1 cellular context compared by ENCODE assay signal in the genomic region with DNA sequence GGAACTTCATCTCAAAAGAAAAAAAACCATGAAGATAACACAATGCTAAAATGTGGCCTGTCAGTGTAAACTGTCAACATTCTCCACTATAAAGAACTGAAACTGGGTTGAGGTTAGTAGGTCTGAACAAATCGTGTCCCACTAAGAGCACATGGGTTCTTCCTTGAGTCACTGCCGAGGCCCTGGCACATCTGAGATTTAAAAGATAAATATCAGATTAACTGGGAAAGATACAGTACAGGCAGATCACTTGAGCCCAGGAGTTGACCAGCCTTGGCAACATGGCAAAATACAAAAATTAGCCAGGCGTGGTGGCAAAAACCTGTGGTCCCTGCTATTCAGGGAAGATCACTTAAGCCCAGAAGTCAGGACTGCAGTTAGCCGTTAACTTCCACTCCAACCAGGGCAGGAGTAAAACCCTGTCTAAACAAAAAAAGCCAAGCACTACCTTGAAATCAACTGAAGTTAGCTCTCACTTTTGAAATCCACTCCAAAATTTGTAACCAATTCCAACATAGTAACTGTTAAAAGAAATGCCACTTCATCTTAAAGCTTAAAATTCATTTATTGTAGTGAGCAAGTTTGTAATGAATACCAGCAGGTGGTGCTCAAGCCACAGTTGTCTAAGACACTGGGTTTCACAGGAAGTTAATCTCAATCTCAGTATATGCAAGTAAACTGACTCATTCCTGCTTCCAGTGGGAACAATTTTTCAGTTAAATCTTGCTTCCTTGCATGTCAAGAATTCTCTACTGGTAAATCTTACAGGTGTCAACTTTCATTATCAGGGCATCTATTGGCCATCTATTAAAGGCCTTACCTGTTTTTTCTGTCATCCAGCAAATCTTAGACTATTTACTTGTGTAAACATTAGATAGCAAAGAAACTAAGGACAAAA.
TF ChIP-seq lines count a peak whose summit lies in the region.

No MANE protein-coding gene starts in this region.

TF ChIP-seq in K562, 482 proteins besides CTCF, POLR2A, EP300 and RAD21 (continued from another document and continues in another):
- TF ChIP-seq, protein P1, sequence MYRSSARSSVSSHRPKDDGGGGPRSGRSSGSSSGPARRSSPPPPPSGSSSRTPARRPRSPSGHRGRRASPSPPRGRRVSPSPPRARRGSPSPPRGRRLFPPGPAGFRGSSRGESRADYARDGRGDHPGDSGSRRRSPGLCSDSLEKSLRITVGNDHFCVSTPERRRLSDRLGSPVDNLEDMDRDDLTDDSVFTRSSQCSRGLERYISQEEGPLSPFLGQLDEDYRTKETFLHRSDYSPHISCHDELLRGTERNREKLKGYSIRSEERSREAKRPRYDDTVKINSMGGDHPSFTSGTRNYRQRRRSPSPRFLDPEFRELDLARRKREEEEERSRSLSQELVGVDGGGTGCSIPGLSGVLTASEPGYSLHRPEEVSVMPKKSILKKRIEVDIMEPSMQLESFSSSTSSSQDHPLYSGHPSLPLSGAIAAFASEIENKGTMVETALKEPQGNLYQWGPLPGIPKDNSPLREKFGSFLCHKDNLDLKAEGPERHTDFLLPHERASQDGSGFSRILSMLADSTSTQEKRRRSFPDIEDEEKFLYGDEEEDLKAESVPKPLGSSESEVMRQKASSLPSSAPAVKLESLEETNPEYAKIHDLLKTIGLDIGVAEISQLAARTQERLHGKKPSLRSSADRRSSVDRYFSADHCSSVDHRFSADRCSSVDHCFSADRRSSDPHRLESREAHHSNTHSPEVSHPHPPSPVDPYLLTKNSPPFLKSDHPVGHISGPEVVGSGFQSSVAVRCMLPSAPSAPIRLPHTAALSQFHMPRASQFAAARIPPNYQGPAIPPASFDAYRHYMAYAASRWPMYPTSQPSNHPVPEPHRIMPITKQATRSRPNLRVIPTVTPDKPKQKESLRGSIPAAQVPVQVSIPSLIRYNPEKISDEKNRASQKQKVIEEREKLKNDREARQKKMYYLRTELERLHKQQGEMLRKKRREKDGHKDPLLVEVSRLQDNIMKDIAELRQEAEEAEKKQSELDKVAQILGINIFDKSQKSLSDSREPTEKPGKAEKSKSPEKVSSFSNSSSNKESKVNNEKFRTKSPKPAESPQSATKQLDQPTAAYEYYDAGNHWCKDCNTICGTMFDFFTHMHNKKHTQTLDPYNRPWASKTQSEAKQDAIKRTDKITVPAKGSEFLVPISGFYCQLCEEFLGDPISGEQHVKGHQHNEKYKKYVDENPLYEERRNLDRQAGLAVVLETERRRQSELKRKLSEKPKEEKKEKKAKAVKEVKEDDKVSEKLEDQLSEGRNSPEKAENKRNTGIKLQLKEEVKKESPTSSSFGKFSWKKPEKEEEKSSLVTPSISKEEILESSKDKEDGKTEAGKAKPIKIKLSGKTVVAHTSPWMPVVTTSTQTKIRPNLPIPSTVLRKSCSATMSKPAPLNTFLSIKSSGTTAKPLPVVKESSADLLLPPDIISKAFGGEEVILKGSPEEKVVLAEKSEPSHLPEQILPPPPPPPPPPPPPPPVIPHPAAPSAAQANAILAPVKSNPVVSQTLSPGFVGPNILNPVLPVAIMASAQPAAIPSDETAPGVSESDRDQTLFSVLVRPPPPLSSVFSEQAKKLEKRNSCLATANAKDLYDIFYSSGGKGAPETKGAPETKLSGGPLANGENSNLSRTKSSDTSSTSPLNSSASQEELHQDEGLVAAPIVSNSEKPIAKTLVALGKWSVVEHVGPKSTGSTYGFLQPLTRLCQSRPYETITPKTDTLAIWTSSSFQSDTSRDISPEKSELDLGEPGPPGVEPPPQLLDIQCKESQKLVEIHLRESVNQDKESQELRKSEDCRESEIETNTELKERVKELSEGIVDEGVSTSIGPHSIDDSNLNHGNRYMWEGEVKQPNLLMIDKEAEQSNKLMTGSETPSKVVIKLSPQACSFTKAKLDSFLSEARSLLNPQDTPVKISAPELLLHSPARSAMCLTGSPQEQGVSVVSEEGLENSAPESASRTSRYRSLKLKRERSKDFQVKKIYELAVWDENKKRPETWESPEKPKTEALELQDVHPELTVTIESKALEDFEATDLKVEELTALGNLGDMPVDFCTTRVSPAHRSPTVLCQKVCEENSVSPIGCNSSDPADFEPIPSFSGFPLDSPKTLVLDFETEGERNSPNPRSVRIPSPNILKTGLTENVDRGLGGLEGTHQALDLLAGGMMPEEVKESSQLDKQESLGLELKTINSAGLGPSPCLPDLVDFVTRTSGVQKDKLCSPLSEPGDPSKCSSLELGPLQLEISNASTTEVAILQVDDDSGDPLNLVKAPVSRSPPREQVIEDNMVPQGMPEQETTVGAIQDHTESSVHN (IDR thresholded peaks at IDR 0.05; ENCODE audit: borderline replicate concordance in 1 of 2, low read depth in 1 of 2), result 0 out of 4 replicates have a peak, but pooled peaks of 1 of the 2 experiments have one; percentile 73
- TF ChIP-seq MYNN (IDR thresholded peaks at IDR 0.05), result peak; percentile 52
- no peak for TF ChIP-seq MYNN (CRISPR knock-in tag; IDR thresholded peaks at IDR 0.05)
- TF ChIP-seq ZEB2 (IDR thresholded peaks at IDR 0.05), result peak; percentile 87
- no peak for TF ChIP-seq PHF21A (IDR thresholded peaks at IDR 0.05; ENCODE audit: borderline replicate concordance, low read depth)
- TF ChIP-seq ZNF354B (CRISPR knock-in tag; IDR thresholded peaks at IDR 0.05), result 0 out of 2 replicates have a peak, but pooled peaks have one; percentile 1
- 0 out of 2 replicates have a peak, but pooled peaks have one; percentile 10 for TF ChIP-seq TOE1 (IDR thresholded peaks at IDR 0.05; ENCODE audit: borderline replicate concordance)
- no peak for TF ChIP-seq TOE1 (CRISPR knock-in tag; IDR thresholded peaks at IDR 0.05; ENCODE audit: borderline replicate concordance, low read depth)
- TF ChIP-seq ELF2 (CRISPR knock-in tag; IDR thresholded peaks at IDR 0.05), result peak; percentile 72; the same call in 1 of the 2 replicates
- TF ChIP-seq RBFOX2 (IDR thresholded peaks at IDR 0.05; ENCODE audit: low read depth, low read length), result peak; percentile 69
- no peak for TF ChIP-seq PHF8 (IDR thresholded peaks at IDR 0.05; ENCODE audit: borderline replicate concordance, low read length)
- peak; percentile 61 for TF ChIP-seq POLR2B (IDR thresholded peaks at IDR 0.05; ENCODE audit: low read depth, partially characterized antibody)
- TF ChIP-seq PTRF (tag; IDR thresholded peaks at IDR 0.05), result no peak
- TF ChIP-seq, protein P2, sequence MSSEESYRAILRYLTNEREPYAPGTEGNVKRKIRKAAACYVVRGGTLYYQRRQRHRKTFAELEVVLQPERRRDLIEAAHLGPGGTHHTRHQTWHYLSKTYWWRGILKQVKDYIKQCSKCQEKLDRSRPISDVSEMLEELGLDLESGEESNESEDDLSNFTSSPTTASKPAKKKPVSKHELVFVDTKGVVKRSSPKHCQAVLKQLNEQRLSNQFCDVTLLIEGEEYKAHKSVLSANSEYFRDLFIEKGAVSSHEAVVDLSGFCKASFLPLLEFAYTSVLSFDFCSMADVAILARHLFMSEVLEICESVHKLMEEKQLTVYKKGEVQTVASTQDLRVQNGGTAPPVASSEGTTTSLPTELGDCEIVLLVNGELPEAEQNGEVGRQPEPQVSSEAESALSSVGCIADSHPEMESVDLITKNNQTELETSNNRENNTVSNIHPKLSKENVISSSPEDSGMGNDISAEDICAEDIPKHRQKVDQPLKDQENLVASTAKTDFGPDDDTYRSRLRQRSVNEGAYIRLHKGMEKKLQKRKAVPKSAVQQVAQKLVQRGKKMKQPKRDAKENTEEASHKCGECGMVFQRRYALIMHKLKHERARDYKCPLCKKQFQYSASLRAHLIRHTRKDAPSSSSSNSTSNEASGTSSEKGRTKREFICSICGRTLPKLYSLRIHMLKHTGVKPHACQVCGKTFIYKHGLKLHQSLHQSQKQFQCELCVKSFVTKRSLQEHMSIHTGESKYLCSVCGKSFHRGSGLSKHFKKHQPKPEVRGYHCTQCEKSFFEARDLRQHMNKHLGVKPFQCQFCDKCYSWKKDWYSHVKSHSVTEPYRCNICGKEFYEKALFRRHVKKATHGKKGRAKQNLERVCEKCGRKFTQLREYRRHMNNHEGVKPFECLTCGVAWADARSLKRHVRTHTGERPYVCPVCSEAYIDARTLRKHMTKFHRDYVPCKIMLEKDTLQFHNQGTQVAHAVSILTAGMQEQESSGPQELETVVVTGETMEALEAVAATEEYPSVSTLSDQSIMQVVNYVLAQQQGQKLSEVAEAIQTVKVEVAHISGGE (CRISPR knock-in tag; IDR thresholded peaks at IDR 0.05), result no peak
- TF ChIP-seq STAT5A (IDR thresholded peaks at IDR 0.05; ENCODE audit: borderline replicate concordance, low read length), result 0 out of 2 replicates have a peak, but pooled peaks have one; percentile 16
- TF ChIP-seq GABPB2 (CRISPR knock-in tag; conservative IDR thresholded peaks at IDR 0.05), result peak; percentile 73; the same call in 1 of the 2 replicates
- TF ChIP-seq SUPT5H (IDR thresholded peaks at IDR 0.05), result peak; percentile 68
- TF ChIP-seq, protein P3, sequence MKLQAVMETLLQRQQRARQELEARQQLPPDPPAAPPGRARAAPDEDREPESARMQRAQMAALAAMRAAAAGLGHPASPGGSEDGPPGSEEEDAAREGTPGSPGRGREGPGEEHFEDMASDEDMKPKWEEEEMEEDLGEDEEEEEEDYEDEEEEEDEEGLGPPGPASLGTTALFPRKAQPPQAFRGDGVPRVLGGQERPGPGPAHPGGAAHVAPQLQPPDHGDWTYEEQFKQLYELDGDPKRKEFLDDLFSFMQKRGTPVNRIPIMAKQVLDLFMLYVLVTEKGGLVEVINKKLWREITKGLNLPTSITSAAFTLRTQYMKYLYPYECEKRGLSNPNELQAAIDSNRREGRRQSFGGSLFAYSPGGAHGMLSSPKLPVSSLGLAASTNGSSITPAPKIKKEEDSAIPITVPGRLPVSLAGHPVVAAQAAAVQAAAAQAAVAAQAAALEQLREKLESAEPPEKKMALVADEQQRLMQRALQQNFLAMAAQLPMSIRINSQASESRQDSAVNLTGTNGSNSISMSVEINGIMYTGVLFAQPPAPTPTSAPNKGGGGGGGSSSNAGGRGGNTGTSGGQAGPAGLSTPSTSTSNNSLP (IDR thresholded peaks at IDR 0.05; ENCODE audit: borderline replicate concordance, low read depth, low read length), result peak; percentile 62; the same call in 1 of the 2 replicates
- no peak for TF ChIP-seq BDP1 (IDR thresholded peaks at IDR 0.05; ENCODE audit: insufficient read depth, insufficient read length)
- peak; percentile 91 for TF ChIP-seq ZKSCAN1 (IDR thresholded peaks at IDR 0.05; ENCODE audit: low read depth, low read length)
- peak; percentile 14; the same call in 1 of the 2 replicates for TF ChIP-seq POLR2H (tag; IDR thresholded peaks at IDR 0.05; ENCODE audit: low read depth)
- TF ChIP-seq POLR3A (IDR thresholded peaks at IDR 0.05; ENCODE audit: borderline replicate concordance, extremely low read depth, insufficient read depth, insufficient read length), result no peak
- TF ChIP-seq WHSC1 (IDR thresholded peaks at IDR 0.05; ENCODE audit: low read length), result no peak
- peak; percentile 47 for TF ChIP-seq GABPB1 (CRISPR knock-in tag; IDR thresholded peaks at IDR 0.05)
- 0 out of 2 replicates have a peak, but pooled peaks have one; percentile 16 for TF ChIP-seq HMG20A (CRISPR knock-in tag; conservative IDR thresholded peaks at IDR 0.05)
- TF ChIP-seq BRD9 (IDR thresholded peaks at IDR 0.05; ENCODE audit: low read depth, partially characterized antibody), result no peak
- peak; percentile 28; the same call in 1 of the 2 replicates for TF ChIP-seq CREM (IDR thresholded peaks at IDR 0.05; ENCODE audit: low read depth)
- TF ChIP-seq PRPF4 (IDR thresholded peaks at IDR 0.05; ENCODE audit: insufficient read depth, low read depth, low read length, poor library complexity, severe bottlenecking), result no peak
- no peak for TF ChIP-seq BCOR (IDR thresholded peaks at IDR 0.05)
- TF ChIP-seq, protein P4, sequence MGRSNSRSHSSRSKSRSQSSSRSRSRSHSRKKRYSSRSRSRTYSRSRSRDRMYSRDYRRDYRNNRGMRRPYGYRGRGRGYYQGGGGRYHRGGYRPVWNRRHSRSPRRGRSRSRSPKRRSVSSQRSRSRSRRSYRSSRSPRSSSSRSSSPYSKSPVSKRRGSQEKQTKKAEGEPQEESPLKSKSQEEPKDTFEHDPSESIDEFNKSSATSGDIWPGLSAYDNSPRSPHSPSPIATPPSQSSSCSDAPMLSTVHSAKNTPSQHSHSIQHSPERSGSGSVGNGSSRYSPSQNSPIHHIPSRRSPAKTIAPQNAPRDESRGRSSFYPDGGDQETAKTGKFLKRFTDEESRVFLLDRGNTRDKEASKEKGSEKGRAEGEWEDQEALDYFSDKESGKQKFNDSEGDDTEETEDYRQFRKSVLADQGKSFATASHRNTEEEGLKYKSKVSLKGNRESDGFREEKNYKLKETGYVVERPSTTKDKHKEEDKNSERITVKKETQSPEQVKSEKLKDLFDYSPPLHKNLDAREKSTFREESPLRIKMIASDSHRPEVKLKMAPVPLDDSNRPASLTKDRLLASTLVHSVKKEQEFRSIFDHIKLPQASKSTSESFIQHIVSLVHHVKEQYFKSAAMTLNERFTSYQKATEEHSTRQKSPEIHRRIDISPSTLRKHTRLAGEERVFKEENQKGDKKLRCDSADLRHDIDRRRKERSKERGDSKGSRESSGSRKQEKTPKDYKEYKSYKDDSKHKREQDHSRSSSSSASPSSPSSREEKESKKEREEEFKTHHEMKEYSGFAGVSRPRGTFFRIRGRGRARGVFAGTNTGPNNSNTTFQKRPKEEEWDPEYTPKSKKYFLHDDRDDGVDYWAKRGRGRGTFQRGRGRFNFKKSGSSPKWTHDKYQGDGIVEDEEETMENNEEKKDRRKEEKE (IDR thresholded peaks at IDR 0.05; ENCODE audit: borderline replicate concordance in 1 of 2, control insufficient read depth in 1 of 2, low read depth in 2 of 2, low read length in 1 of 2), result peak in 1 of 2 experiments; percentile 41; a peak in 1 of 4 replicates
- peak; percentile 9 for TF ChIP-seq ZNF77 (CRISPR knock-in tag; IDR thresholded peaks at IDR 0.05)
- no peak for TF ChIP-seq HSF4 (CRISPR knock-in tag; IDR thresholded peaks at IDR 0.05; ENCODE audit: borderline replicate concordance)
- TF ChIP-seq THRAP3 (IDR thresholded peaks at IDR 0.05; ENCODE audit: borderline replicate concordance), result peak; percentile 46; the same call in 1 of the 2 replicates
- no peak for TF ChIP-seq SREBF1 (IDR thresholded peaks at IDR 0.05; ENCODE audit: borderline replicate concordance, low read depth, low read length)
- peak; percentile 11 to 43; a peak in 2 of 4 replicates for TF ChIP-seq HDAC1 (IDR thresholded peaks at IDR 0.05)
- TF ChIP-seq TFAM (CRISPR knock-in tag; conservative IDR thresholded peaks at IDR 0.05), result no peak
- TF ChIP-seq, protein P5, sequence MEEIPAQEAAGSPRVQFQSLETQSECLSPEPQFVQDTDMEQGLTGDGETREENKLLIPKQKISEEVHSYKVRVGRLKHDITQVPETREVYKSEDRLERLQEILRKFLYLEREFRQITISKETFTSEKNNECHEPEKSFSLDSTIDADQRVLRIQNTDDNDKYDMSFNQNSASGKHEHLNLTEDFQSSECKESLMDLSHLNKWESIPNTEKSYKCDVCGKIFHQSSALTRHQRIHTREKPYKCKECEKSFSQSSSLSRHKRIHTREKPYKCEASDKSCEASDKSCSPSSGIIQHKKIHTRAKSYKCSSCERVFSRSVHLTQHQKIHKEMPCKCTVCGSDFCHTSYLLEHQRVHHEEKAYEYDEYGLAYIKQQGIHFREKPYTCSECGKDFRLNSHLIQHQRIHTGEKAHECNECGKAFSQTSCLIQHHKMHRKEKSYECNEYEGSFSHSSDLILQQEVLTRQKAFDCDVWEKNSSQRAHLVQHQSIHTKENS (CRISPR knock-in tag; IDR thresholded peaks at IDR 0.05), result 0 out of 2 replicates have a peak, but pooled peaks have one; percentile 4
- TF ChIP-seq DMBX1 (CRISPR knock-in tag; IDR thresholded peaks at IDR 0.05; ENCODE audit: borderline replicate concordance), result no peak
